30 cellular contexts compared by ENCODE assay signal in genomic region chr13:69681722-69682121, GRCh38.
"Had no signal": no experiment of that assay in that cellular context is flagged by ENCODE, and none has a peak within 500 bp of the region (broad histone marks: within the 10 kb centered on the region; RNA-seq: fewer than 3 reads in every experiment).

No MANE protein-coding gene starts in this region.

- H3K36me3 ChIP-seq: adrenal gland, colonic mucosa, esophagus squamous epithelium, gastroesophageal sphincter, heart right ventricle, WERI-Rb-1 had no signal

- H2AFZ ChIP-seq: hepatocyte had no signal

- H3K4me1 ChIP-seq: adrenal gland, colonic mucosa, esophagus squamous epithelium, gastroesophageal sphincter, heart right ventricle had no signal

- H3K27me3 ChIP-seq: adrenal gland, body of pancreas, colonic mucosa, esophagus squamous epithelium, gastroesophageal sphincter, heart right ventricle, hepatocyte had no signal

- DNase-seq: activated B cell treated with CpG ODN at 0.5 μM for 24 hours; activated CD4-positive, alpha-beta memory T cell treated with anti-CD3 and anti-CD28 coated beads for 36 hours; activated CD4-positive, alpha-beta T cell treated with anti-CD3 and anti-CD28 coated beads for 36 hours; activated CD4-positive, alpha-beta T cell treated with anti-CD3 and anti-CD28 coated beads, Interleukin-2, amount 10 ng/mL, durations not matched to agents 24 days and 14 days; activated CD8-positive, alpha-beta memory T cell treated with anti-CD3 and anti-CD28 coated beads, Interleukin-2, amount 10 ng/mL, durations not matched to agents 7 days and 5 days; activated CD8-positive, alpha-beta memory T cell treated with anti-CD3 and anti-CD28 coated beads, Interleukin-2, amount 50 U/mL, for 4 hours; activated CD8-positive, alpha-beta T cell treated with anti-CD3 and anti-CD28 coated beads, Interleukin-2, amount 10 ng/mL, durations not matched to agents 7 days and 5 days; activated effector memory CD4-positive, alpha-beta T cell treated with anti-CD3 and anti-CD28 coated beads, Interleukin-2, amount 50 U/mL, for 16 hours; activated naive CD4-positive, alpha-beta T cell treated with anti-CD3 and anti-CD28 coated beads for 36 hours; activated naive CD8-positive, alpha-beta T cell treated with anti-CD3 and anti-CD28 coated beads for 36 hours; activated naive CD8-positive, alpha-beta T cell treated with anti-CD3 and anti-CD28 coated beads, Interleukin-2, amount 50 U/mL, for 24 hours; activated T-cell treated with anti-CD3 and anti-CD28 coated beads, Interleukin-2, amount 50 U/mL, for 1 hour; activated T-cell treated with anti-CD3 and anti-CD28 coated beads, Interleukin-2, amount 50 U/mL, for 48 hours; adrenal gland; amygdala; aorta; body of pancreas; caudate nucleus; colonic mucosa; effector CD8-positive, alpha-beta T cell; esophagus squamous epithelium; foreskin melanocyte; heart right ventricle; T1000; WERI-Rb-1 had no signal

- H3K9me3 ChIP-seq: adrenal gland, body of pancreas, colonic mucosa, gastroesophageal sphincter had no signal

- H3K4me2 ChIP-seq: hepatocyte had no signal

- H3K27ac ChIP-seq: adrenal gland, body of pancreas, colonic mucosa, epithelial cell of prostate, esophagus squamous epithelium, gastroesophageal sphincter, heart right ventricle, hepatocyte, WERI-Rb-1 had no signal

- H3K4me3 ChIP-seq: adrenal gland, body of pancreas, colonic mucosa, esophagus squamous epithelium, gastroesophageal sphincter, heart right ventricle, hepatocyte had no signal

- FAIRE-seq: endothelial cell of umbilical vein had no signal

- ATAC-seq: activated CD4-positive, alpha-beta T cell treated with anti-CD3 and anti-CD28 coated beads for 36 hours; activated CD4-positive, CD25-positive, alpha-beta regulatory T cell treated with anti-CD3 and anti-CD28 coated beads, Interleukin-2, amount 50 U/mL, for 24 hours; activated CD8-positive, alpha-beta memory T cell treated with anti-CD3 and anti-CD28 coated beads, Interleukin-2, amount 10 ng/mL, durations not matched to agents 7 days and 5 days; activated CD8-positive, alpha-beta T cell treated with anti-CD3 and anti-CD28 coated beads, Interleukin-2, amount 10 ng/mL, durations not matched to agents 7 days and 5 days; activated naive CD8-positive, alpha-beta T cell treated with anti-CD3 and anti-CD28 coated beads, Interleukin-2, amount 50 U/mL, for 24 hours; body of pancreas; gastroesophageal sphincter; heart right ventricle had no signal

- H3K79me2 ChIP-seq: hepatocyte had no signal
